Comparison of ENCODE assay signal across 22 cellular contexts in the genomic region with DNA sequence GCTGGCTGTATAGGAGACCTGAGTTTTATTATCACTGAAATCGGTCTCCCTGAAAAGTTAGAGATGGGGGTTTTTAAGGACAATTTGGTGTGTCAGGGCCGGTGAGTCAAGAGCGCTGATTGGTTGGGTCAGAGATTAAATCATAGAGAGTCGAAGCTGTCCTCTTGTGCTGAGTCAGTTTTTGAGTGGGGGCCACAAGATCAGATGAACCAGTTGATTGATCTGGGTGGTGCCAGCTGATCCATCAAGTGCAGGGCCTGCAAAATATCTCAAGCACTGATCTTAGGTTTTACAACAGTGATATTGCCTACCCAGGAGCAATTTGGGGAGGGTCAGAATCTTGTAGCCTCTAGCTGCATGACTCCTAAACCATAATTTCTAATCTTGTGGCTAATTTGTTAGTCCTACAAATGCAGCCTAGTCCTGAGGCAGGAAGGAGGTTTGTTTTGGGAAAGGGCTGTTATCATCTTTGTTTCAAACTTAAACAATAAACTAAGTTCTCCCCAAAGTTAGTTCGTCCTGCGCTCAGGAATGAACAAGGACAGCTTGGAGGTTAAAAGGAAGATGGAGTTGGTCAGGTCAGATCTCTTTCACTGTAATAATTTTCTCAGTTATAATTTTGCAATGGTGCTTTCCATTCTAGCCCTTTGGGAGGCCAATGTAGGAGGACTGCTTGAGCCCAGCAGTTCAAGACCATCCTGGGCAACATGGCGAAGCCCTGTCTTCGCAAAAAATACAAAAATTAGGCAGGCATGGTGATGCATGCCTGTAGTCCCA.
"Had no signal": no experiment of that assay in that cellular context is flagged by ENCODE, and none has a peak within 500 bp of the region (broad histone marks: within the 10 kb centered on the region; RNA-seq: fewer than 3 reads in every experiment).

No MANE protein-coding gene starts in this region.

- H3K27me3 ChIP-seq: heart left ventricle, neutrophil, right atrium auricular region, sigmoid colon, transverse colon had no signal

- H3K27me3 Mint-ChIP-seq: naive B cell; stimulated activated naive CD8-positive, alpha-beta T cell treated with anti-CD3 and anti-CD28 coated beads, Interleukin-15, amount 100 ng/mL, for 72 hours had no signal

- H3K36me3 ChIP-seq: heart left ventricle, neutrophil, right atrium auricular region, sigmoid colon, thoracic aorta, transverse colon had no signal

- DNase-seq: effector CD4-positive, alpha-beta T cell; endodermal cell; erythroblast; foreskin melanocyte; heart left ventricle; hippocampal formation; left colon; left ventricle myocardium superior; mesenchymal stem cell; naive B cell; posterior cingulate gyrus; sigmoid colon; stimulated activated naive CD8-positive, alpha-beta T cell treated with anti-CD3 and anti-CD28 coated beads, Interleukin-15, amount 100 ng/mL, for 72 hours; substantia nigra; transverse colon had no signal

- H3K4me1 Mint-ChIP-seq: naive B cell, nephron had no signal

- H3K4me3 ChIP-seq: coronary artery, heart left ventricle, lung, right atrium auricular region, sigmoid colon, skin epidermis, thoracic aorta, transverse colon had no signal

- ATAC-seq: heart left ventricle, left colon, left ventricle myocardium superior had no signal

- H3K27ac ChIP-seq: coronary artery, heart left ventricle, neutrophil, right atrium auricular region, sigmoid colon, skin epidermis, thoracic aorta, transverse colon had no signal

- H3K4me1 ChIP-seq: heart left ventricle, right atrium auricular region, sigmoid colon, transverse colon had no signal

- H3K9me3 Mint-ChIP-seq: endodermal cell; naive B cell; nephron; stimulated activated naive CD8-positive, alpha-beta T cell treated with anti-CD3 and anti-CD28 coated beads, Interleukin-15, amount 100 ng/mL, for 72 hours had no signal

- H3K4me3 Mint-ChIP-seq: endodermal cell; naive B cell; nephron; stimulated activated naive CD8-positive, alpha-beta T cell treated with anti-CD3 and anti-CD28 coated beads, Interleukin-15, amount 100 ng/mL, for 72 hours had no signal

- H3K27ac Mint-ChIP-seq: endodermal cell; naive B cell; nephron; stimulated activated naive CD8-positive, alpha-beta T cell treated with anti-CD3 and anti-CD28 coated beads, Interleukin-15, amount 100 ng/mL, for 72 hours had no signal

- H3K36me3 Mint-ChIP-seq: naive B cell had no signal
